Comparison of ENCODE assay signal across 8 cellular contexts in genomic region chr7:100705341-100705752, GRCh38. TPM values are rescaled to one million over a fixed set of nuclear protein-coding genes. Genes with fewer than 3 reads are reported as not detected.
A peak's percentile ranks its signal among the peaks of the same experiment; 100 is the strongest.
DNase-seq lines count a peak whose midpoint lies in the region; ATAC-seq and TF ChIP-seq lines count a peak whose summit lies in the region.

No MANE protein-coding gene starts in this region.

- peak overlapping the region; percentile 92 for H3K4me3 ChIP-seq in AG04449 (ENCODE audit: low read depth, low read length)
- H3K4me3 ChIP-seq in colonic mucosa: peak overlapping the region; percentile 62

- POLR2A ChIA-PET in AG04449 (lab: Yijun Ruan, JAX): interaction anchor here (0.8 to 2.4 kb wide), 12 partner anchors 12 to 184 kb away, joined by 3 to 22 read pairs (median 6); partner anchors contain the start of genes EPHB4, FBXO24, GIGYF1 and LRCH4

- DNase-seq in AG04449 (ENCODE audit: low read depth, low spot score) (no peak), NCI-H2171 (lab: John Stamatoyannopoulos, UW) (peak; percentile 35), colonic mucosa (peak; percentile 86), left kidney (ENCODE audit: low read depth, low spot score) (peak; percentile 91)
- DNase-seq in activated CD4-positive, alpha-beta T cell treated with anti-CD3 and anti-CD28 coated beads for 4 hours: peak; percentile 73 to 76
- peak; percentile 83 to 89 for DNase-seq in stimulated activated CD4-positive, alpha-beta T cell treated with anti-CD3 and anti-CD28 coated beads, Interleukin-2, amount 100 ng/mL, for 48 hours

- H3K27ac ChIP-seq in colonic mucosa: peak overlapping the region; percentile 90

- CTCF ChIA-PET in AG04449 (lab: Yijun Ruan, JAX): interaction anchor here (0.6 to 14.6 kb wide), 63 partner anchors 9 to 513 kb away, joined by 3 to 330 read pairs (median 5); partner anchors contain the start of genes EPHB4, EPO, FBXO24 and GIGYF1

- no peaks in the 10 kb centered on the region for H3K36me3 ChIP-seq in colonic mucosa

- ATAC-seq in GM18511 (IDR thresholded peaks at IDR 0.05; ENCODE audit: unreplicated experiment): peak; percentile 77
- ATAC-seq in HG03045 (IDR thresholded peaks at IDR 0.05; ENCODE audit: unreplicated experiment): peak; percentile 54

- H3K9ac ChIP-seq in colonic mucosa (ENCODE audit: low read depth in 2 of 2, low read length in 2 of 2): peak overlapping the region; percentile 70 to 95

- TF ChIP-seq CTCF in AG04449 (IDR thresholded peaks at IDR 0.05; ENCODE audit: insufficient read depth, low read length, missing control alignments): peak; percentile 98
- TF ChIP-seq CTCF in colonic mucosa (IDR thresholded peaks at IDR 0.05): peak; percentile 98

- no peaks in the 10 kb centered on the region for H3K27me3 ChIP-seq in colonic mucosa

- H3K9me3 ChIP-seq in colonic mucosa: no peaks in the 10 kb centered on the region

- H3K4me1 ChIP-seq in colonic mucosa: peaks cover 10% of the 10 kb centered on the region

- intact Hi-C loops in colonic mucosa (cut with DNase I): loop anchor here (5.0 kb wide), 1 partner anchor 147 kb away; the partner anchor contains the start of gene SLC12A9

RNA-seq across cellular contexts. Expression of gene POP7, which starts 0.6 kb away (rescaled TPM):
- total RNA-seq in colonic mucosa: 10 to 100 TPM; 28.8 to 43.4 TPM

RNA-seq across cellular contexts. Expression of gene GIGYF1, which starts 11.3 kb away (rescaled TPM):
- 10 to 100 TPM; 20.9 to 33.4 TPM for total RNA-seq in colonic mucosa

RNA-seq across cellular contexts. Expression of gene EPO, which starts 14.9 kb away (rescaled TPM):
- total RNA-seq in colonic mucosa: not detected

RNA-seq across cellular contexts. Expression of gene ZAN, which starts 28.0 kb away (rescaled TPM):
- total RNA-seq in colonic mucosa: not detected

RNA-seq across cellular contexts. Expression of gene GNB2, which starts 31.8 kb away (rescaled TPM):
- total RNA-seq in colonic mucosa: 100 to 1,000 TPM; 292 to 312 TPM
